In genomic region chr19:44865196-44865767, GRCh38 we compare ENCODE assay signal across 19 cellular contexts. TPM values are rescaled to one million over a fixed set of nuclear protein-coding genes. Genes with fewer than 3 reads are reported as not detected.
"Had no signal": no experiment of that assay in that cellular context is flagged by ENCODE, and none has a peak within 500 bp of the region (broad histone marks: within the 10 kb centered on the region; RNA-seq: fewer than 3 reads in every experiment).

No MANE protein-coding gene starts in this region.

- H3K27me3 Mint-ChIP-seq: activated CD4-positive, alpha-beta T cell treated with anti-CD3 and anti-CD28 coated beads for 36 hours; activated naive CD8-positive, alpha-beta T cell treated with anti-CD3 and anti-CD28 coated beads for 36 hours; stimulated activated naive CD8-positive, alpha-beta T cell treated with anti-CD3 and anti-CD28 coated beads, Interleukin-15, Interleukin-2, amounts not matched to agents 100 ng/mL and 50 ng/mL, for 24 hours had no signal

- ATAC-seq: activated CD4-positive, alpha-beta T cell treated with anti-CD3 and anti-CD28 coated beads for 36 hours; body of pancreas; effector memory CD8-positive, alpha-beta T cell; left colon; lower lobe of right lung had no signal

- H3K27ac ChIP-seq: body of pancreas, lower lobe of right lung, parathyroid adenoma, suprapubic skin, transverse colon, vagina had no signal

- H3K4me1 Mint-ChIP-seq: activated CD4-positive, alpha-beta T cell treated with anti-CD3 and anti-CD28 coated beads for 36 hours; activated naive CD8-positive, alpha-beta T cell treated with anti-CD3 and anti-CD28 coated beads for 36 hours had no signal

- H3K9me3 Mint-ChIP-seq: activated CD4-positive, alpha-beta memory T cell treated with anti-CD3 and anti-CD28 coated beads for 36 hours; activated naive CD8-positive, alpha-beta T cell treated with anti-CD3 and anti-CD28 coated beads for 36 hours; effector memory CD8-positive, alpha-beta T cell; stimulated activated naive CD8-positive, alpha-beta T cell treated with anti-CD3 and anti-CD28 coated beads, Interleukin-15, Interleukin-2, amounts not matched to agents 100 ng/mL and 50 ng/mL, for 24 hours had no signal

- H3K9me3 ChIP-seq: body of pancreas, lower lobe of right lung, suprapubic skin, transverse colon, vagina had no signal

- H3K36me3 Mint-ChIP-seq: activated CD4-positive, alpha-beta memory T cell treated with anti-CD3 and anti-CD28 coated beads for 36 hours; activated naive CD8-positive, alpha-beta T cell treated with anti-CD3 and anti-CD28 coated beads for 36 hours had no signal

- H3K27me3 ChIP-seq: body of pancreas, suprapubic skin, transverse colon, vagina had no signal

- H3K4me3 ChIP-seq: body of pancreas, lower lobe of right lung, suprapubic skin, transverse colon, vagina had no signal

- H2AFZ ChIP-seq: parathyroid adenoma had no signal

- DNase-seq: activated CD4-positive, alpha-beta memory T cell treated with anti-CD3 and anti-CD28 coated beads for 36 hours; activated CD4-positive, alpha-beta T cell treated with anti-CD3 and anti-CD28 coated beads for 36 hours; activated naive CD8-positive, alpha-beta T cell treated with anti-CD3 and anti-CD28 coated beads for 36 hours; activated T-cell treated with anti-CD3 and anti-CD28 coated beads for 4 hours; amniotic stem cell; body of pancreas; effector memory CD8-positive, alpha-beta T cell; foreskin fibroblast; islet precursor cell; left colon; lower lobe of right lung; stimulated activated CD4-positive, alpha-beta T cell treated with anti-CD3 and anti-CD28 coated beads, Interleukin-1b, Interleukin-23, amount 100 ng/mL, for 48 hours; transverse colon had no signal

- H3K4me3 Mint-ChIP-seq: activated CD4-positive, alpha-beta memory T cell treated with anti-CD3 and anti-CD28 coated beads for 36 hours; activated CD4-positive, alpha-beta T cell treated with anti-CD3 and anti-CD28 coated beads for 36 hours; activated naive CD8-positive, alpha-beta T cell treated with anti-CD3 and anti-CD28 coated beads for 36 hours; effector memory CD8-positive, alpha-beta T cell; stimulated activated naive CD8-positive, alpha-beta T cell treated with anti-CD3 and anti-CD28 coated beads, Interleukin-15, Interleukin-2, amounts not matched to agents 100 ng/mL and 50 ng/mL, for 24 hours had no signal

- H3K9ac ChIP-seq: parathyroid adenoma had no signal

- H3K4me1 ChIP-seq: body of pancreas had no signal

- H3K27ac Mint-ChIP-seq: activated CD4-positive, alpha-beta memory T cell treated with anti-CD3 and anti-CD28 coated beads for 36 hours; activated CD4-positive, alpha-beta T cell treated with anti-CD3 and anti-CD28 coated beads for 36 hours; activated naive CD8-positive, alpha-beta T cell treated with anti-CD3 and anti-CD28 coated beads for 36 hours; stimulated activated naive CD8-positive, alpha-beta T cell treated with anti-CD3 and anti-CD28 coated beads, Interleukin-15, Interleukin-2, amounts not matched to agents 100 ng/mL and 50 ng/mL, for 24 hours had no signal

RNA-seq across cellular contexts. Expression of gene NECTIN2, which starts 19.2 kb away (rescaled TPM):
- total RNA-seq: T-helper 2 cell treated with Interferon-gamma antibody and Interleukin-4, amounts not matched to agents 100 ng/mL and 5 ng/mL, for 36 hours had no signal

RNA-seq across cellular contexts. Expression of gene APOC1, which starts 49.1 kb away (rescaled TPM):
- total RNA-seq: mononuclear cell; T-helper 2 cell treated with Interferon-gamma antibody and Interleukin-4, amounts not matched to agents 100 ng/mL and 5 ng/mL, for 36 hours had no signal

RNA-seq across cellular contexts. Expression of gene BCAM, which starts 56.4 kb away (rescaled TPM):
- total RNA-seq: activated CD4-positive, alpha-beta memory T cell treated with anti-CD3 and anti-CD28 coated beads for 36 hours; activated CD4-positive, alpha-beta T cell treated with anti-CD3 and anti-CD28 coated beads for 36 hours; activated naive CD8-positive, alpha-beta T cell treated with anti-CD3 and anti-CD28 coated beads for 36 hours; mononuclear cell; T-helper 2 cell treated with Interferon-gamma antibody and Interleukin-4, amounts not matched to agents 100 ng/mL and 5 ng/mL, for 36 hours had no signal
